In the genomic region with DNA sequence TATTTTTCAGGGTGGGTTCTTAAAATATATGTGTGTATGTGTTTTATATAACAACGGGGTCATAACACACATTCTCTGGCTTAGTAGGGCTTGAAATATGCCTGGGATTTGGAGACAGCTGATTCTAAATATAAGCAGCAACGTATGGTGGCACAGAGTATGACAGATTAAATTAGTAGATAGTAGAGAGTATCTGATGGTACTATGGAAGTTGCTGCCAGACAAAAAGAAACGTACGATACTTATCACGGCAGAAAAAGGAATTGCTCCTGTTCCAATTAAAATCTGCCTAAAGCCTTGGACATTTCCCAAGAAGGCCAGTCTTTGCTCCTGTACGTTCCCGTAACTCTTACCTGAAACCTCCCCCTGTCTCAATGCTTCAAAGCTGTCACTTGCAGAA, we compare ENCODE assay signal across 1 cellular context.
TF ChIP-seq lines count a peak whose summit lies in the region.

No MANE protein-coding gene starts in this region.

TF ChIP-seq in GM23338, 12 proteins besides CTCF, POLR2A, EP300 and RAD21 (continued from another document):
- TF ChIP-seq, protein P1, sequence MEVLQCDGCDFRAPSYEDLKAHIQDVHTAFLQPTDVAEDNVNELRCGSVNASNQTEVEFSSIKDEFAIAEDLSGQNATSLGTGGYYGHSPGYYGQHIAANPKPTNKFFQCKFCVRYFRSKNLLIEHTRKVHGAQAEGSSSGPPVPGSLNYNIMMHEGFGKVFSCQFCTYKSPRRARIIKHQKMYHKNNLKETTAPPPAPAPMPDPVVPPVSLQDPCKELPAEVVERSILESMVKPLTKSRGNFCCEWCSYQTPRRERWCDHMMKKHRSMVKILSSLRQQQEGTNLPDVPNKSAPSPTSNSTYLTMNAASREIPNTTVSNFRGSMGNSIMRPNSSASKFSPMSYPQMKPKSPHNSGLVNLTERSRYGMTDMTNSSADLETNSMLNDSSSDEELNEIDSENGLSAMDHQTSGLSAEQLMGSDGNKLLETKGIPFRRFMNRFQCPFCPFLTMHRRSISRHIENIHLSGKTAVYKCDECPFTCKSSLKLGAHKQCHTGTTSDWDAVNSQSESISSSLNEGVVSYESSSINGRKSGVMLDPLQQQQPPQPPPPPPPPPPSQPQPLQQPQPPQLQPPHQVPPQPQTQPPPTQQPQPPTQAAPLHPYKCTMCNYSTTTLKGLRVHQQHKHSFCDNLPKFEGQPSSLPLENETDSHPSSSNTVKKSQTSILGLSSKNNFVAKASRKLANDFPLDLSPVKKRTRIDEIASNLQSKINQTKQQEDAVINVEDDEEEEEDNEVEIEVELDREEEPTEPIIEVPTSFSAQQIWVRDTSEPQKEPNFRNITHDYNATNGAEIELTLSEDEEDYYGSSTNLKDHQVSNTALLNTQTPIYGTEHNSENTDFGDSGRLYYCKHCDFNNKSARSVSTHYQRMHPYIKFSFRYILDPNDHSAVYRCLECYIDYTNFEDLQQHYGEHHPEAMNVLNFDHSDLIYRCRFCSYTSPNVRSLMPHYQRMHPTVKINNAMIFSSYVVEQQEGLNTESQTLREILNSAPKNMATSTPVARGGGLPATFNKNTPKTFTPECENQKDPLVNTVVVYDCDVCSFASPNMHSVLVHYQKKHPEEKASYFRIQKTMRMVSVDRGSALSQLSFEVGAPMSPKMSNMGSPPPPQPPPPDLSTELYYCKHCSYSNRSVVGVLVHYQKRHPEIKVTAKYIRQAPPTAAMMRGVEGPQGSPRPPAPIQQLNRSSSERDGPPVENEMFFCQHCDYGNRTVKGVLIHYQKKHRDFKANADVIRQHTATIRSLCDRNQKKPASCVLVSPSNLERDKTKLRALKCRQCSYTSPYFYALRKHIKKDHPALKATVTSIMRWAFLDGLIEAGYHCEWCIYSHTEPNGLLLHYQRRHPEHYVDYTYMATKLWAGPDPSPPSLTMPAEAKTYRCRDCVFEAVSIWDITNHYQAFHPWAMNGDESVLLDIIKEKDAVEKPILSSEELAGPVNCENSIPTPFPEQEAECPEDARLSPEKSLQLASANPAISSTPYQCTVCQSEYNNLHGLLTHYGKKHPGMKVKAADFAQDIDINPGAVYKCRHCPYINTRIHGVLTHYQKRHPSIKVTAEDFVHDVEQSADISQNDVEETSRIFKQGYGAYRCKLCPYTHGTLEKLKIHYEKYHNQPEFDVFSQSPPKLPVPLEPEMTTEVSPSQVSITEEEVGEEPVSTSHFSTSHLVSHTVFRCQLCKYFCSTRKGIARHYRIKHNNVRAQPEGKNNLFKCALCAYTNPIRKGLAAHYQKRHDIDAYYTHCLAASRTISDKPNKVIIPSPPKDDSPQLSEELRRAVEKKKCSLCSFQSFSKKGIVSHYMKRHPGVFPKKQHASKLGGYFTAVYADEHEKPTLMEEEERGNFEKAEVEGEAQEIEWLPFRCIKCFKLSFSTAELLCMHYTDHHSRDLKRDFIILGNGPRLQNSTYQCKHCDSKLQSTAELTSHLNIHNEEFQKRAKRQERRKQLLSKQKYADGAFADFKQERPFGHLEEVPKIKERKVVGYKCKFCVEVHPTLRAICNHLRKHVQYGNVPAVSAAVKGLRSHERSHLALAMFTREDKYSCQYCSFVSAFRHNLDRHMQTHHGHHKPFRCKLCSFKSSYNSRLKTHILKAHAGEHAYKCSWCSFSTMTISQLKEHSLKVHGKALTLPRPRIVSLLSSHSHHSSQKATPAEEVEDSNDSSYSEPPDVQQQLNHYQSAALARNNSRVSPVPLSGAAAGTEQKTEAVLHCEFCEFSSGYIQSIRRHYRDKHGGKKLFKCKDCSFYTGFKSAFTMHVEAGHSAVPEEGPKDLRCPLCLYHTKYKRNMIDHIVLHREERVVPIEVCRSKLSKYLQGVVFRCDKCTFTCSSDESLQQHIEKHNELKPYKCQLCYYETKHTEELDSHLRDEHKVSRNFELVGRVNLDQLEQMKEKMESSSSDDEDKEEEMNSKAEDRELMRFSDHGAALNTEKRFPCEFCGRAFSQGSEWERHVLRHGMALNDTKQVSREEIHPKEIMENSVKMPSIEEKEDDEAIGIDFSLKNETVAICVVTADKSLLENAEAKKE (CRISPR knock-in tag; IDR thresholded peaks at IDR 0.05): no peak
- TF ChIP-seq EZH2phosphoT487 (IDR thresholded peaks at IDR 0.05; ENCODE audit: unreplicated experiment) (no peak), POLR2AphosphoS5 (IDR thresholded peaks at IDR 0.05; ENCODE audit: low read depth) (no peak), ZNF114 (CRISPR knock-in tag; IDR thresholded peaks at IDR 0.05) (no peak), ZNF331 (CRISPR knock-in tag; IDR thresholded peaks at IDR 0.05; ENCODE audit: low read depth) (no peak), NANOG (IDR thresholded peaks at IDR 0.05; ENCODE audit: borderline replicate concordance) (no peak), CREB1 (CRISPR knock-in tag; IDR thresholded peaks at IDR 0.05; ENCODE audit: low read depth) (no peak), JUNB (IDR thresholded peaks at IDR 0.05; ENCODE audit: unreplicated experiment) (no peak), STAT1 (IDR thresholded peaks at IDR 0.05; ENCODE audit: unreplicated experiment) (no peak)
- TF ChIP-seq, protein P2, sequence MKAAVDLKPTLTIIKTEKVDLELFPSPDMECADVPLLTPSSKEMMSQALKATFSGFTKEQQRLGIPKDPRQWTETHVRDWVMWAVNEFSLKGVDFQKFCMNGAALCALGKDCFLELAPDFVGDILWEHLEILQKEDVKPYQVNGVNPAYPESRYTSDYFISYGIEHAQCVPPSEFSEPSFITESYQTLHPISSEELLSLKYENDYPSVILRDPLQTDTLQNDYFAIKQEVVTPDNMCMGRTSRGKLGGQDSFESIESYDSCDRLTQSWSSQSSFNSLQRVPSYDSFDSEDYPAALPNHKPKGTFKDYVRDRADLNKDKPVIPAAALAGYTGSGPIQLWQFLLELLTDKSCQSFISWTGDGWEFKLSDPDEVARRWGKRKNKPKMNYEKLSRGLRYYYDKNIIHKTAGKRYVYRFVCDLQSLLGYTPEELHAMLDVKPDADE (IDR thresholded peaks at IDR 0.05): no peak
- TF ChIP-seq, protein P3, sequence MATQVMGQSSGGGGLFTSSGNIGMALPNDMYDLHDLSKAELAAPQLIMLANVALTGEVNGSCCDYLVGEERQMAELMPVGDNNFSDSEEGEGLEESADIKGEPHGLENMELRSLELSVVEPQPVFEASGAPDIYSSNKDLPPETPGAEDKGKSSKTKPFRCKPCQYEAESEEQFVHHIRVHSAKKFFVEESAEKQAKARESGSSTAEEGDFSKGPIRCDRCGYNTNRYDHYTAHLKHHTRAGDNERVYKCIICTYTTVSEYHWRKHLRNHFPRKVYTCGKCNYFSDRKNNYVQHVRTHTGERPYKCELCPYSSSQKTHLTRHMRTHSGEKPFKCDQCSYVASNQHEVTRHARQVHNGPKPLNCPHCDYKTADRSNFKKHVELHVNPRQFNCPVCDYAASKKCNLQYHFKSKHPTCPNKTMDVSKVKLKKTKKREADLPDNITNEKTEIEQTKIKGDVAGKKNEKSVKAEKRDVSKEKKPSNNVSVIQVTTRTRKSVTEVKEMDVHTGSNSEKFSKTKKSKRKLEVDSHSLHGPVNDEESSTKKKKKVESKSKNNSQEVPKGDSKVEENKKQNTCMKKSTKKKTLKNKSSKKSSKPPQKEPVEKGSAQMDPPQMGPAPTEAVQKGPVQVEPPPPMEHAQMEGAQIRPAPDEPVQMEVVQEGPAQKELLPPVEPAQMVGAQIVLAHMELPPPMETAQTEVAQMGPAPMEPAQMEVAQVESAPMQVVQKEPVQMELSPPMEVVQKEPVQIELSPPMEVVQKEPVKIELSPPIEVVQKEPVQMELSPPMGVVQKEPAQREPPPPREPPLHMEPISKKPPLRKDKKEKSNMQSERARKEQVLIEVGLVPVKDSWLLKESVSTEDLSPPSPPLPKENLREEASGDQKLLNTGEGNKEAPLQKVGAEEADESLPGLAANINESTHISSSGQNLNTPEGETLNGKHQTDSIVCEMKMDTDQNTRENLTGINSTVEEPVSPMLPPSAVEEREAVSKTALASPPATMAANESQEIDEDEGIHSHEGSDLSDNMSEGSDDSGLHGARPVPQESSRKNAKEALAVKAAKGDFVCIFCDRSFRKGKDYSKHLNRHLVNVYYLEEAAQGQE (IDR thresholded peaks at IDR 0.05; ENCODE audit: unreplicated experiment): no peak
